In the genomic region with DNA sequence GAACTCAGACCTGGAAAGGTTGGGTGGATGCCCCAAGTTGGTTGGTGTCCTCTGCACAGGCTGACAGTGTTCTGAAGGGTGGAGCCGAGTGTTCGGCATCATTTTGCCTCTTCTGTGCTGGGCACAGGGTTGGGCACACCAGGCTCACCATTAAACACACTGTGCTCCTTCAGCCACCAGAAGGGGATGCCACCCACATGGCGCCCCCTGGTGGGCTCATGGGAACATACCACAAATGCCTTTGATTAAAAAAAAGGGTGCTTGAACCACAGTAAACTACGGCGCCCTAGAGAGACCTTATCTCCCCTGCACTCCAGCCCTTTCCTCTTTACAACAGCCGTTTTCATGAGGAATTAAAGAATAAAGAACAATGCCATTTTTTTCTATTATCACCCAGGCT, we compare ENCODE assay signal across 8 cellular contexts.
A peak's percentile ranks its signal among the peaks of the same experiment; 100 is the strongest.
DNase-seq lines count a peak whose midpoint lies in the region; ATAC-seq and TF ChIP-seq lines count a peak whose summit lies in the region.
"Had no signal": no experiment of that assay in that cellular context is flagged by ENCODE, and none has a peak within 500 bp of the region (broad histone marks: within the 10 kb centered on the region; RNA-seq: fewer than 3 reads in every experiment).

No MANE protein-coding gene starts in this region.

- H3K9me3 ChIP-seq in spleen, result no peaks in the 10 kb centered on the region
- H3K9me3 ChIP-seq: thoracic aorta had no signal

- H3K27me3 Mint-ChIP-seq in natural killer cell treated with Interleukin-12 subunit alpha and Interleukin-12 subunit beta and Interleukin-15 and Interleukin-18, amount 100 ng/mL, for 72 hours, result peaks cover 14 to 18% of the 10 kb centered on the region in 2 donors

- H3K4me1 ChIP-seq in spleen, result no peaks in the 10 kb centered on the region

- no peaks in the 10 kb centered on the region for H3K36me3 Mint-ChIP-seq in natural killer cell treated with Interleukin-12 subunit alpha and Interleukin-12 subunit beta and Interleukin-15 and Interleukin-18, amount 100 ng/mL, for 72 hours

- 25 to 38% (median 31%) methylated on average over 6 of the region's 6 CpGs for WGBS in spleen, 5 donors

- peak; percentile 52 for ATAC-seq in GM18870 (IDR thresholded peaks at IDR 0.05; ENCODE audit: unreplicated experiment)
- ATAC-seq in natural killer cell treated with Interleukin-12 subunit alpha and Interleukin-12 subunit beta and Interleukin-15 and Interleukin-18, amount 100 ng/mL, for 72 hours, result no peak

- H3K36me3 ChIP-seq in spleen, result no peaks in the 10 kb centered on the region
- H3K36me3 ChIP-seq: thoracic aorta had no signal

- no peaks in the 10 kb centered on the region for H3K4me1 Mint-ChIP-seq in natural killer cell treated with Interleukin-12 subunit alpha and Interleukin-12 subunit beta and Interleukin-15 and Interleukin-18, amount 100 ng/mL, for 72 hours (ENCODE audit: low read depth in 2 of 2)

- TF ChIP-seq CTCF in spleen (IDR thresholded peaks at IDR 0.05 in 8 of 11, conservative IDR thresholded peaks at IDR 0.05 in 3 of 11), result peak in 8 of 11 experiments; percentile 33 to 60 (median 50)

- TF ChIP-seq POLR2A in erythroblast (IDR thresholded peaks at IDR 0.05; ENCODE audit: low read length) (no peak), spleen (IDR thresholded peaks at IDR 0.05) (no peak)

- H3K9me3 Mint-ChIP-seq in natural killer cell treated with Interleukin-12 subunit alpha and Interleukin-12 subunit beta and Interleukin-15 and Interleukin-18, amount 100 ng/mL, for 72 hours, result no peaks in the 10 kb centered on the region

- no peak overlapping the region for H3K4me3 ChIP-seq in spleen
- H3K4me3 ChIP-seq: thoracic aorta had no signal

- H3K27ac Mint-ChIP-seq in natural killer cell treated with Interleukin-12 subunit alpha and Interleukin-12 subunit beta and Interleukin-15 and Interleukin-18, amount 100 ng/mL, for 72 hours, result no peak overlapping the region

- intact Hi-C loops in spleen (cut with DNase I; ENCODE audit: low total_unique reads), result no loop called here

- no peak overlapping the region for H3K4me3 Mint-ChIP-seq in natural killer cell treated with Interleukin-12 subunit alpha and Interleukin-12 subunit beta and Interleukin-15 and Interleukin-18, amount 100 ng/mL, for 72 hours

- peak; percentile 83 for DNase-seq in D341Med (ENCODE audit: low spot score)
- peak; percentile 9 for DNase-seq in NCI-H526 treated with DMSO at 0.1 percent for 48 hours (lab: John Stamatoyannopoulos, UW)
- DNase-seq in erythroblast (lab: John Stamatoyannopoulos, UW), result peak; percentile 52 to 74
- no peak for DNase-seq in spleen
- DNase-seq in mesenteric fat pad (ENCODE audit: low spot score), result no peak
- no peak for DNase-seq in natural killer cell treated with Interleukin-12 subunit alpha and Interleukin-12 subunit beta and Interleukin-15 and Interleukin-18, amount 100 ng/mL, for 72 hours (ENCODE audit: low spot score)

- peaks cover 0 to 14% (median 0%) of the 10 kb centered on the region in 7 donors for H3K27me3 ChIP-seq in spleen (replicated peaks in 1 of 7)

- no peak overlapping the region for H3K27ac ChIP-seq in spleen
- H3K27ac ChIP-seq: thoracic aorta had no signal

Comparison
In these comparisons a context has a peak if more than half of its experiments do, and no peak if none do; other contexts are left out.
1. DNase-seq: peak in D341Med (single experiment), NCI-H526 treated with DMSO at 0.1 percent for 48 hours (single experiment) and erythroblast (2 of 2); none in spleen (single experiment), mesenteric fat pad (single experiment) and natural killer cell treated with Interleukin-12 subunit alpha and Interleukin-12 subunit beta and Interleukin-15 and Interleukin-18, amount 100 ng/mL, for 72 hours (single experiment).